In the genomic region with DNA sequence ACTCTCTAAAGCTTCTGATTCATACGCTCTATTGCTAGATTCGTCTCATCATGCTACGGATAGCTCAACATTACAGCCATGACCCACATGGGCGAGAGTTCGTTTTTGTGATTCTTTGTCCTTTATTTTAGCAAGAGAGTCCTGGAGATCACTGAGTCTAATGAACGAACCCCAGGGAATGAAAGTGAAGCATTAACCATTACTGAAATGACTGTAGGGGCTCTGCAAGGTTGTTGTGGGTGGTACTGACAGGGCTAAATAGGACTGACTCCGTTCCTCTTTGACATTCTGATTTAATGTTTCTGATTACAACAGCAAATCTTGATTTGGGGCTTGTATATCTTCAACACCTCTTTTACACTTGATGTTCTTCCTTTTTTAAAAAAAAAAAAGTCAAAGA, we compare ENCODE assay signal across 15 cellular contexts. TPM values are rescaled to one million over a fixed set of nuclear protein-coding genes. Genes with fewer than 3 reads are reported as not detected.
DNase-seq lines count a peak whose midpoint lies in the region; ATAC-seq, FAIRE-seq and TF ChIP-seq lines count a peak whose summit lies in the region.
"Had no signal": no experiment of that assay in that cellular context is flagged by ENCODE, and none has a peak within 500 bp of the region (broad histone marks: within the 10 kb centered on the region; RNA-seq: fewer than 3 reads in every experiment).

No MANE protein-coding gene starts in this region.

- H3K4me2 ChIP-seq in GM12878 (ENCODE audit: control insufficient read depth, insufficient read depth): peak overlapping the region; percentile 66

- in situ Hi-C loops in GM12878 (cut with MboI): no loop called here

- POLR2A ChIA-PET in GM12878 (lab: Charles Lee): interaction anchor here (1.2 to 4.3 kb wide), 3 partner anchors 11 to 14 kb away, joined by 4 to 20 read pairs (median 11); no protein-coding TSS in a partner anchor

- no peak for TF ChIP-seq RAD21 in GM12878 (IDR thresholded peaks at IDR 0.05; ENCODE audit: insufficient read depth, low read depth, low read length)

- no TSS peak for BruUV-seq in GM12878 (replicated peaks; lab: Mats Ljungman, UMichigan)

- FAIRE-seq in GM12878 (lab: Jason Lieb, UNC): no peak
- FAIRE-seq: A204.1 had no signal

- H3K4me3 ChIP-seq in GM12878: 0 out of 2 replicates have a peak overlapping the region, but pooled peaks have one; percentile 28

- peak; percentile 92 to 93 for ATAC-seq in activated CD4-positive, CD25-positive, alpha-beta regulatory T cell treated with anti-CD3 and anti-CD28 coated beads, Interleukin-2, amount 50 U/mL, for 24 hours
- ATAC-seq in GM21381 (IDR thresholded peaks at IDR 0.05; ENCODE audit: unreplicated experiment): peak; percentile 91
- ATAC-seq in HG03139 (IDR thresholded peaks at IDR 0.05; ENCODE audit: unreplicated experiment): peak; percentile 78
- ATAC-seq in GM12878: peak; percentile 89

- peak overlapping the region; percentile 52 for H2AFZ ChIP-seq in GM12878 (ENCODE audit: control insufficient read depth, low read depth, low read length)

- H4K20me1 ChIP-seq in GM12878 (ENCODE audit: control insufficient read depth, insufficient read depth): no peaks in the 10 kb centered on the region

- intact Hi-C loops in GM12878 (cut with micrococcal nuclease; ENCODE audit: unreplicated experiment): no loop called here

- peak overlapping the region; percentile 65 for H3K27ac ChIP-seq in GM12878 (ENCODE audit: control insufficient read depth, insufficient read depth)

- H3K9ac ChIP-seq in GM12878 (ENCODE audit: control insufficient read depth, insufficient read depth, low read length): no peak overlapping the region

- no peak for TF ChIP-seq POLR2A in GM12878 (IDR thresholded peaks at IDR 0.05; ENCODE audit: low read depth, low read length)

- no peak for DNase-seq in activated CD4-positive, CD25-positive, alpha-beta regulatory T cell treated with anti-CD3 and anti-CD28 coated beads, Interleukin-2, amount 50 U/mL, for 72 hours
- DNase-seq in GM12878 (ENCODE audit: low read depth, low spot score) (no peak), germinal center (ENCODE audit: low spot score) (no peak), NCI-H345 (lab: John Stamatoyannopoulos, UW) (no peak), NCI-H2107 treated with DMSO at 0.1 percent for 48 hours (lab: John Stamatoyannopoulos, UW; ENCODE audit: unreplicated experiment) (no peak)
- DNase-seq: GDM1; NCI-H1694 treated with DMSO at 0.1 percent for 48 hours; nephron progenitor cell; SIG-M5; stimulated activated CD4-positive, alpha-beta T cell treated with anti-CD3 and anti-CD28 coated beads, Interleukin-2, amount 100 ng/mL, for 24 hours; trophoblast cell had no signal

- RAD21 ChIA-PET in GM12878 (lab: Charles Lee; ENCODE audit: unreplicated experiment): interaction anchor here (0.5 to 2.2 kb wide), 3 partner anchors 12 to 43 kb away, joined by 3 to 10 read pairs (median 8); partner anchors contain the start of gene CASS4

- H3K27me3 ChIP-seq in GM12878 (replicated peaks in 1 of 2; ENCODE audit: control insufficient read depth in 2 of 2, insufficient read depth in 2 of 2, low read length in 1 of 2): no peaks in the 10 kb centered on the region

- SMC1A ChIA-PET in GM12878 (lab: Charles Lee; ENCODE audit: uncharacterized antibody, unreplicated experiment): interaction anchor here (0.6 to 3.6 kb wide), 8 partner anchors 10 to 59 kb away, joined by 3 to 21 read pairs (median 4); partner anchors contain the start of gene RTF2

- no peaks in the 10 kb centered on the region for H3K36me3 ChIP-seq in GM12878 (ENCODE audit: control insufficient read depth in 2 of 2, insufficient read depth in 2 of 2, low read length in 1 of 2)

- no peaks in the 10 kb centered on the region for H3K9me3 ChIP-seq in GM12878 (replicated peaks; ENCODE audit: control insufficient read depth, insufficient read depth, low read length)

- 0 out of 4 replicates have a peak, but pooled peaks of 1 of the 2 experiments have one; percentile 21 for TF ChIP-seq EP300 in GM12878 (IDR thresholded peaks at IDR 0.05; ENCODE audit: borderline replicate concordance in 1 of 2, control insufficient read depth in 1 of 2, low read depth in 2 of 2, low read length in 2 of 2)

- CTCF ChIA-PET in GM12878 (lab: Yijun Ruan, JAX): interaction anchor here (0.9 to 2.9 kb wide), 6 partner anchors 9 to 57 kb away, joined by 3 to 11 read pairs (median 5); partner anchors contain the start of gene CASS4

- no peaks in the 10 kb centered on the region for H3K79me2 ChIP-seq in GM12878 (ENCODE audit: control insufficient read depth, insufficient read depth, low read length)

- WGBS in GM12878 (ENCODE audit: insufficient coverage, insufficient replicate concordance, low lambda C conversion rate, missing lambda C conversion rate): 30% methylated on average over 7 of the region's 7 CpGs

- peaks cover 23% of the 10 kb centered on the region for H3K4me1 ChIP-seq in GM12878 (ENCODE audit: control insufficient read depth, insufficient read depth, low read length)

- no peak for TF ChIP-seq CTCF in GM12878 (IDR thresholded peaks at IDR 0.05 in 2 of 3, conservative IDR thresholded peaks at IDR 0.05 in 1 of 3; ENCODE audit: control insufficient read depth in 2 of 3, extremely low read depth in 1 of 3, insufficient read depth in 1 of 3, low read depth in 3 of 3, low read length in 3 of 3)

TF ChIP-seq in GM12878, 131 proteins besides CTCF, POLR2A, EP300 and RAD21 (continues in another document):
- TF ChIP-seq BACH1 (IDR thresholded peaks at IDR 0.05; ENCODE audit: borderline replicate concordance): peak; percentile 43; the same call in 1 of the 2 replicates
- peak; percentile 40; the same call in 1 of the 2 replicates for TF ChIP-seq TAF1 (IDR thresholded peaks at IDR 0.05; ENCODE audit: borderline replicate concordance, low read depth, low read length)
- TF ChIP-seq, protein P1, sequence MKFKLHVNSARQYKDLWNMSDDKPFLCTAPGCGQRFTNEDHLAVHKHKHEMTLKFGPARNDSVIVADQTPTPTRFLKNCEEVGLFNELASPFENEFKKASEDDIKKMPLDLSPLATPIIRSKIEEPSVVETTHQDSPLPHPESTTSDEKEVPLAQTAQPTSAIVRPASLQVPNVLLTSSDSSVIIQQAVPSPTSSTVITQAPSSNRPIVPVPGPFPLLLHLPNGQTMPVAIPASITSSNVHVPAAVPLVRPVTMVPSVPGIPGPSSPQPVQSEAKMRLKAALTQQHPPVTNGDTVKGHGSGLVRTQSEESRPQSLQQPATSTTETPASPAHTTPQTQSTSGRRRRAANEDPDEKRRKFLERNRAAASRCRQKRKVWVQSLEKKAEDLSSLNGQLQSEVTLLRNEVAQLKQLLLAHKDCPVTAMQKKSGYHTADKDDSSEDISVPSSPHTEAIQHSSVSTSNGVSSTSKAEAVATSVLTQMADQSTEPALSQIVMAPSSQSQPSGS (IDR thresholded peaks at IDR 0.05; ENCODE audit: low read length): 0 out of 2 replicates have a peak, but pooled peaks have one; percentile 29
- TF ChIP-seq RUNX3 (IDR thresholded peaks at IDR 0.05; ENCODE audit: low read length): peak; percentile 80
- no peak for TF ChIP-seq EZH2 (IDR thresholded peaks at IDR 0.05; ENCODE audit: borderline replicate concordance, control insufficient read depth, low read depth, low read length)
- peak; percentile 85; the same call in 1 of the 2 replicates for TF ChIP-seq IRF4 (IDR thresholded peaks at IDR 0.05; ENCODE audit: low read depth, low read length)

RNA-seq across cellular contexts. Expression of gene RTF2, which starts 13.7 kb away (rescaled TPM):
- 34.7 and 35.4 TPM in 2 replicates for total RNA-seq in GM12878 (2013; cell fraction: nucleolus; rRNA removed)
- total RNA-seq in GM12878 (2014; rRNA removed) (71.2 and 73.9 TPM in 2 replicates), GM12878 (2014; rRNA removed; fragmentation: Illumina TruSeq; extraction: Trizol) (65.1 and 66.2 TPM in 2 replicates), GM12878 (2021) (77.0 and 77.7 TPM in 2 replicates)
- 28.1 TPM for polyA plus RNA-seq in GM12878 (2011; ENCODE audit: low read depth)
- polyA plus RNA-seq in GM12878 (2011; rRNA removed) (86.5 and 100 TPM in 2 replicates), GM12878 (2014; fragmentation: Illumina TruSeq; extraction: Trizol) (61.5 and 79.2 TPM in 2 replicates), GM12878 (2014; fragmentation: Nextera tagmentation; extraction: Ambion mirVana) (100 to 1,000 TPM in 1 of 2 experiments, 10 to 100 TPM in 1; 99.3 to 133 TPM), GM12878 (2014; rRNA removed) (69.1 and 71.4 TPM in 2 replicates), GM12878 (2016; fragmentation: Nextera tagmentation; extraction: Ambion mirVana) (100 to 1,000 TPM; 124 TPM)
- polyA plus RNA-seq in GM12878 (2011; cell fraction: cytosol; rRNA removed): 73.8 and 90.9 TPM in 2 replicates
- 56.3 and 61.4 TPM in 2 replicates for polyA plus RNA-seq in GM12878 (2011; cell fraction: nucleus; rRNA removed)
- polyA plus RNA-seq in GM12878 (2012): 59.7 and 63.6 TPM in 2 replicates
- 37.5 and 54.1 TPM in 2 replicates for polyA minus RNA-seq in GM12878 (2011; rRNA and poly(A)+ RNA removed)
- polyA minus RNA-seq in GM12878 (2011; cell fraction: cytosol; rRNA and poly(A)+ RNA removed): 10.6 and 19.2 TPM in 2 replicates
- polyA minus RNA-seq in GM12878 (2011; cell fraction: nucleus; rRNA and poly(A)+ RNA removed): 14.1 and 19.7 TPM in 2 replicates

RNA-seq across cellular contexts. Expression of gene CASS4, which starts 42.7 kb away (rescaled TPM):
- 0.47 TPM in 1 of 2 replicates, not detected in the other for total RNA-seq in GM12878 (2013; cell fraction: nucleolus; rRNA removed)
- total RNA-seq in GM12878 (2014; rRNA removed): 0.06 and 0.11 TPM in 2 replicates
- total RNA-seq in GM12878 (2014; rRNA removed; fragmentation: Illumina TruSeq; extraction: Trizol): 0.09 and 0.14 TPM in 2 replicates
- total RNA-seq in GM12878 (2021): 0.19 and 0.21 TPM in 2 replicates
- polyA plus RNA-seq in GM12878 (2011; ENCODE audit: low read depth): 0.14 TPM
- 0.10 and 0.11 TPM in 2 replicates for polyA plus RNA-seq in GM12878 (2011; rRNA removed)
- polyA plus RNA-seq in GM12878 (2011; cell fraction: cytosol; rRNA removed): 0.01 and 0.03 TPM in 2 replicates
- polyA plus RNA-seq in GM12878 (2011; cell fraction: nucleus; rRNA removed): 0.09 and 0.15 TPM in 2 replicates
- polyA plus RNA-seq in GM12878 (2012): 0.13 and 0.22 TPM in 2 replicates
- 0.13 and 0.21 TPM in 2 replicates for polyA plus RNA-seq in GM12878 (2014; fragmentation: Illumina TruSeq; extraction: Trizol)
- under 1 TPM; 0.04 to 0.11 TPM for polyA plus RNA-seq in GM12878 (2014; fragmentation: Nextera tagmentation; extraction: Ambion mirVana)
- polyA plus RNA-seq in GM12878 (2014; rRNA removed): 0.04 and 0.24 TPM in 2 replicates
- under 1 TPM in 1 of 2 experiments, not detected in 1; 0.05 TPM for polyA plus RNA-seq in GM12878 (2016; fragmentation: Nextera tagmentation; extraction: Ambion mirVana)
- 0.10 and 0.15 TPM in 2 replicates for polyA minus RNA-seq in GM12878 (2011; rRNA and poly(A)+ RNA removed)
- not detected in 2 replicates for polyA minus RNA-seq in GM12878 (2011; cell fraction: cytosol; rRNA and poly(A)+ RNA removed)
- polyA minus RNA-seq in GM12878 (2011; cell fraction: nucleus; rRNA and poly(A)+ RNA removed): 0.10 and 0.12 TPM in 2 replicates
